In the genomic region with DNA sequence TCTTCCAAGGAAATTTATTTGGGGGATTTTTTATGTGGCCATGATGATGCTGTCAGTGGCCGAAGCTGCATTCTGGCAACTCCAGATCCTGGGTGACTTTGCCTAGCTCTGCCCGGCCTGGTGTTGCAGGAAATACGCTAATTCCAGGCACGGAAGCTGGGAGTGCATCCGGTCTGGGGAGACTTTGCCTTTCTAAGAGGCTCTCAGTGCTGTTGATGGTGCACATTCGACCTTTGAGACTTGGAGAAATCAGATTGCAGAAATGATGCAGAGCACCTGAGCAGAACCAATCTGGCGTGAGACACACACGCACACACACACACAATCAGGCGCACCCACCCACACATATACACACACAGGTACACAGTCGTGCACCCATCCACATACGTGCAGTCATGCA, we compare ENCODE assay signal across 15 cellular contexts. TPM values are rescaled to one million over a fixed set of nuclear protein-coding genes. Genes with fewer than 3 reads are reported as not detected.
DNase-seq lines count a peak whose midpoint lies in the region; ATAC-seq, FAIRE-seq and TF ChIP-seq lines count a peak whose summit lies in the region.
"Had no signal": no experiment of that assay in that cellular context is flagged by ENCODE, and none has a peak within 500 bp of the region (broad histone marks: within the 10 kb centered on the region; RNA-seq: fewer than 3 reads in every experiment).

No MANE protein-coding gene starts in this region.

- BruUV-seq in PC-3 (replicated peaks; lab: Mats Ljungman, UMichigan) = no TSS peak

- H4K5ac ChIP-seq in H1 (ENCODE audit: insufficient read length, low read depth, low read length) = no peak overlapping the region

- no peak for TF ChIP-seq EP300 in H1 (IDR thresholded peaks at IDR 0.05; ENCODE audit: borderline replicate concordance in 1 of 2, low read depth in 2 of 2, low read length in 2 of 2)

- no peak overlapping the region for H3K27ac ChIP-seq in PC-3 (ENCODE audit: low read length)
- H3K27ac ChIP-seq in H1 (ENCODE audit: low read depth, low read length) = no peak overlapping the region
- H3K27ac ChIP-seq in lower lobe of right lung = no peak overlapping the region
- peak overlapping the region in 1 of 2 donors; percentile 12 for H3K27ac ChIP-seq in small intestine (ENCODE audit: low read depth in 1 of 2, low read length in 1 of 2)
- H3K27ac ChIP-seq in thyroid gland = no peak overlapping the region
- H3K27ac ChIP-seq: BLaER1, GM23248 had no signal

- TF ChIP-seq CTCF in PC-3 (conservative IDR thresholded peaks at IDR 0.05; ENCODE audit: low read depth, low read length) (no peak), H1 (IDR thresholded peaks at IDR 0.05; ENCODE audit: control extremely low read depth in 1 of 3, insufficient read depth in 1 of 3, low read depth in 1 of 3, low read length in 3 of 3) (no peak), lower lobe of right lung (IDR thresholded peaks at IDR 0.05) (no peak), thyroid gland (IDR thresholded peaks at IDR 0.05) (no peak)

- WGBS in H1 (ENCODE audit: extremely low coverage in 1 of 2, insufficient coverage in 1 of 2, insufficient read length in 1 of 2, insufficient replicate concordance in 2 of 2, low coverage in 1 of 2, low lambda C conversion rate in 2 of 2, missing lambda C conversion rate in 1 of 2), 2 experiments = 86% methylated on average over 11 of the region's 11 CpGs; no CpG with 5 or more reads in 1 of the 2 experiments
- WGBS in small intestine, 3 donors = 21 to 59% (median 32%) methylated on average over 11 of the region's 11 CpGs
- WGBS in thyroid gland, 2 donors = 71 to 84% methylated on average over 10 to 11 of the region's 11 CpGs

- no peak overlapping the region for H3K4ac ChIP-seq in H1 (replicated peaks; ENCODE audit: insufficient read length, low read depth, low read length)

- no peak overlapping the region for H3K9ac ChIP-seq in PC-3 (ENCODE audit: low read length)
- H3K9ac ChIP-seq in H1 (replicated peaks in 1 of 4; ENCODE audit: extremely low read depth in 1 of 4, low read depth in 3 of 4, low read length in 3 of 4) = no peak overlapping the region
- H3K9ac ChIP-seq: BLaER1, GM23248 had no signal

- 0 out of 2 replicates have a peak overlapping the region, but pooled peaks have one; percentile 51 for H2AFZ ChIP-seq in PC-3 (ENCODE audit: low read length)
- H2AFZ ChIP-seq in H1 (ENCODE audit: low read length) = no peak overlapping the region
- H2AFZ ChIP-seq: GM23248 had no signal

- 0 out of 2 replicates have a peak, but pooled peaks cover 4% of the 10 kb centered on the region for H3K23me2 ChIP-seq in H1 (ENCODE audit: low read depth, low read length)

- H3K14ac ChIP-seq in H1 (ENCODE audit: insufficient read length) = no peak overlapping the region

- no peak overlapping the region for H3K56ac ChIP-seq in H1 (replicated peaks; ENCODE audit: insufficient read length, low read depth, low read length)

- no peaks in the 10 kb centered on the region for H3K27me3 ChIP-seq in PC-3 (ENCODE audit: low read length)
- peaks cover 0 to 11% (median 3%) of the 10 kb centered on the region in 4 experiments; a peak in 4 of 7 replicates for H3K27me3 ChIP-seq in H1 (replicated peaks in 1 of 4; ENCODE audit: control insufficient read depth in 3 of 4, extremely low read depth in 1 of 4, insufficient read depth in 3 of 4, low read length in 3 of 4)
- H3K27me3 ChIP-seq in lower lobe of right lung (ENCODE audit: low read depth) = peaks cover 3% of the 10 kb centered on the region
- no peaks in the 10 kb centered on the region for H3K27me3 ChIP-seq in small intestine (ENCODE audit: control insufficient read depth in 2 of 2, insufficient read depth in 2 of 2, low read length in 2 of 2)
- H3K27me3 ChIP-seq in thyroid gland = no peaks in the 10 kb centered on the region

- DNase-seq in PC-3 (no peak), H1 (ENCODE audit: low read depth in 1 of 2, low spot score in 2 of 2) (no peak), lower lobe of right lung (peak; percentile 24), small intestine (peak; percentile 94), thyroid gland (no peak), kidney glomerular epithelial cell (lab: John Stamatoyannopoulos, UW) (no peak)
- DNase-seq: 8988T, AML-193, Caco-2, DND-41, GM23248, H9 had no signal

- no peaks in the 10 kb centered on the region for H4K20me1 ChIP-seq in PC-3 (ENCODE audit: low read length)
- H4K20me1 ChIP-seq in H1 (replicated peaks in 1 of 2; ENCODE audit: control insufficient read depth in 1 of 2, insufficient read depth in 2 of 2, low read length in 2 of 2) = peaks cover 0 to 13% of the 10 kb centered on the region in 2 experiments
- H4K20me1 ChIP-seq: BLaER1 had no signal

- H2BK12ac ChIP-seq in H1 (ENCODE audit: low read depth, low read length) = peak overlapping the region; percentile 60; the same call in 1 of the 2 replicates

- CTCF ChIA-PET in PC-3 (lab: Charles Lee) (no interaction called here), H1 (lab: Charles Lee; ENCODE audit: partially characterized antibody) (interaction anchor here (0.7 to 1.4 kb wide), 4 partner anchors 8 to 49 kb away, joined by 3 to 5 read pairs (median 4); no protein-coding TSS in a partner anchor)

- H3K4me3 ChIP-seq in PC-3 (ENCODE audit: low read length) (peak overlapping the region; percentile 56; the same call in 1 of the 2 replicates), H1 (ENCODE audit: extremely low read depth in 1 of 4, insufficient read depth in 2 of 4, low read depth in 3 of 4, low read length in 4 of 4) (no peak overlapping the region), lower lobe of right lung (no peak overlapping the region), small intestine (ENCODE audit: low read depth in 1 of 2, low read length in 2 of 2) (no peak overlapping the region), thyroid gland (replicated peaks in 1 of 3) (no peak overlapping the region)
- H3K4me3 ChIP-seq: BLaER1, GM23248 had no signal

- TF ChIP-seq RAD21 in H1 (IDR thresholded peaks at IDR 0.05 in 1 of 2, conservative IDR thresholded peaks at IDR 0.05 in 1 of 2; ENCODE audit: low read depth in 2 of 2, low read length in 2 of 2) = no peak

- no peak for TF ChIP-seq POLR2A in H1 (IDR thresholded peaks at IDR 0.05; ENCODE audit: control extremely low read depth in 1 of 2, low read depth in 2 of 2, low read length in 2 of 2)
- no peak for TF ChIP-seq POLR2A in thyroid gland (IDR thresholded peaks at IDR 0.05)

- no peaks in the 10 kb centered on the region for H3K9me2 ChIP-seq in PC-3 (replicated peaks; ENCODE audit: low read length)

- no peak overlapping the region for H4K8ac ChIP-seq in H1 (ENCODE audit: extremely low read depth, insufficient read depth, low read length)

- H2BK120ac ChIP-seq in H1 (replicated peaks; ENCODE audit: low read depth, low read length) = no peak overlapping the region

- no peaks in the 10 kb centered on the region for H3K36me3 ChIP-seq in PC-3 (ENCODE audit: low read depth, low read length)
- H3K36me3 ChIP-seq in H1 (ENCODE audit: control insufficient read depth in 2 of 4, insufficient read depth in 4 of 4, low read length in 3 of 4) = no peaks in the 10 kb centered on the region; a peak in 1 of 8 replicates
- no peaks in the 10 kb centered on the region for H3K36me3 ChIP-seq in lower lobe of right lung
- no peaks in the 10 kb centered on the region for H3K36me3 ChIP-seq in small intestine (ENCODE audit: control insufficient read depth in 2 of 2, insufficient read depth in 2 of 2, low read length in 2 of 2)
- H3K36me3 ChIP-seq in thyroid gland = no peaks in the 10 kb centered on the region
- H3K36me3 ChIP-seq: BLaER1 had no signal

- no peak overlapping the region for H2BK15ac ChIP-seq in H1 (ENCODE audit: low read length)

- H2AK5ac ChIP-seq in H1 (ENCODE audit: low read depth, low read length) = no peak overlapping the region

- H3K23ac ChIP-seq in H1 (ENCODE audit: insufficient read length) = no peak overlapping the region

- peaks cover 11% of the 10 kb centered on the region; the same call in 1 of the 2 replicates for H3K4me1 ChIP-seq in PC-3 (ENCODE audit: insufficient read depth, low read length)
- peaks cover 0 to 4% (median 1%) of the 10 kb centered on the region in 4 experiments; a peak in 3 of 7 replicates for H3K4me1 ChIP-seq in H1 (replicated peaks in 1 of 4; ENCODE audit: control insufficient read depth in 3 of 4, insufficient read depth in 4 of 4, low read length in 3 of 4)
- peaks cover 2% of the 10 kb centered on the region for H3K4me1 ChIP-seq in lower lobe of right lung
- H3K4me1 ChIP-seq in small intestine (ENCODE audit: control insufficient read depth in 2 of 2, insufficient read depth in 1 of 2, low read depth in 1 of 2, low read length in 1 of 2) = no peaks in the 10 kb centered on the region
- peaks cover 0 to 4% of the 10 kb centered on the region in 2 donors for H3K4me1 ChIP-seq in thyroid gland
- H3K4me1 ChIP-seq: Caco-2 had no signal

- no peak overlapping the region for H2BK20ac ChIP-seq in H1 (ENCODE audit: low read length)

- no peak overlapping the region for H3K18ac ChIP-seq in H1 (ENCODE audit: extremely low read depth, low read length)

- no peaks in the 10 kb centered on the region for H3F3A ChIP-seq in PC-3 (ENCODE audit: low read length, unreplicated experiment)

- ATAC-seq in PC-3 (no peak), lower lobe of right lung (no peak), GM21423 (IDR thresholded peaks at IDR 0.05; ENCODE audit: unreplicated experiment) (no peak)

- H3K79me1 ChIP-seq in H1 (ENCODE audit: low read depth, low read length) = no peaks in the 10 kb centered on the region; the same call in 1 of the 2 replicates

- H3K4me2 ChIP-seq in PC-3 (ENCODE audit: low read length) = peak overlapping the region; percentile 39; the same call in 1 of the 2 replicates
- H3K4me2 ChIP-seq in H1 (ENCODE audit: insufficient read depth in 1 of 2, low read depth in 2 of 2, low read length in 2 of 2) = no peak overlapping the region
- H3K4me2 ChIP-seq: BLaER1 had no signal

- no peak for FAIRE-seq in H1 (lab: Jason Lieb, UNC)
- no peak for FAIRE-seq in small intestine (lab: Jason Lieb, UNC)

- H4K91ac ChIP-seq in H1 (replicated peaks; ENCODE audit: insufficient read length, low read length) = no peak overlapping the region

- no peaks in the 10 kb centered on the region for H3K9me3 ChIP-seq in PC-3 (ENCODE audit: low read length)
- peaks cover 9 to 10% of the 10 kb centered on the region in 2 experiments; a peak in 3 of 4 replicates for H3K9me3 ChIP-seq in H1 (ENCODE audit: insufficient read depth in 2 of 2, low read depth in 1 of 2, low read length in 1 of 2)
- H3K9me3 ChIP-seq in lower lobe of right lung = no peaks in the 10 kb centered on the region
- H3K9me3 ChIP-seq in small intestine (ENCODE audit: control insufficient read depth, low read depth) = no peaks in the 10 kb centered on the region
- H3K9me3 ChIP-seq in thyroid gland = no peaks in the 10 kb centered on the region
- H3K9me3 ChIP-seq: Caco-2 had no signal

- intact Hi-C loops in PC-3 (cut with micrococcal nuclease) = no loop called here
- intact Hi-C loops in lower lobe of right lung (cut with DNase I) = no loop called here
- intact Hi-C loops in thyroid gland (cut with DNase I) = no loop called here

- no peaks in the 10 kb centered on the region for H3K79me2 ChIP-seq in PC-3 (ENCODE audit: low read length)
- peaks cover 0 to 4% of the 10 kb centered on the region in 2 experiments; a peak in 1 of 4 replicates for H3K79me2 ChIP-seq in H1 (ENCODE audit: control insufficient read depth in 1 of 2, insufficient read depth in 2 of 2, low read length in 2 of 2)

- POLR2A ChIA-PET in PC-3 (lab: Charles Lee; ENCODE audit: unreplicated experiment) = no interaction called here
- POLR2A ChIA-PET in H1 (lab: Charles Lee; ENCODE audit: partially characterized antibody) = interaction anchor here (0.6 kb wide), 1 partner anchor 212 kb away, joined by 3 read pairs; no protein-coding TSS in a partner anchor

- no peak overlapping the region for H2BK5ac ChIP-seq in H1 (ENCODE audit: low read depth, low read length)

RNA-seq across cellular contexts. Expression of gene TMEM255B, which starts 5.9 kb away (rescaled TPM):
- total RNA-seq in PC-3 (2014; rRNA removed) = 26.9 and 35.5 TPM in 2 replicates
- 2.7 and 4.4 TPM in 2 replicates for total RNA-seq in H1 (2021; fragmentation: NEBNext Ultra II Directional; extraction: Animal tissue kit (Norgen Biotek cat#: 25700))
- 3.4 and 5.0 TPM in 2 replicates for polyA plus RNA-seq in H1 (2011; rRNA removed)
- polyA plus RNA-seq in H1 (2011; cell fraction: cytosol; rRNA removed) = 4.2 TPM
- 7.2 TPM for polyA plus RNA-seq in H1 (2011; cell fraction: nucleus; rRNA removed)
- polyA plus RNA-seq in H1 (2012, experiment 1 of 2) = 3.0 to 4.2 TPM (median 3.7 TPM) in 4 replicates
- 1.4 TPM for polyA plus RNA-seq in H1 (2012, experiment 2 of 2)
- polyA plus RNA-seq in H1 (2013, experiment 1 of 2) = 1.6 TPM
- 2.3 TPM for polyA plus RNA-seq in H1 (2013, experiment 2 of 2)
- 0.50 and 1.6 TPM in 2 replicates for polyA minus RNA-seq in H1 (2011; rRNA and poly(A)+ RNA removed)
- 2.0 TPM for polyA minus RNA-seq in H1 (2011; cell fraction: cytosol; rRNA and poly(A)+ RNA removed)
- polyA minus RNA-seq in H1 (2011; cell fraction: nucleus; rRNA and poly(A)+ RNA removed) = 2.2 TPM
- 21.5 TPM for total RNA-seq in lower lobe of right lung
- polyA plus RNA-seq in small intestine = 1 to 10 TPM in 2 of 3 donors, not detected in 1; 1.4 to 9.3 TPM
- 1 to 10 TPM; 6.1 to 9.2 (median 8.3) TPM for total RNA-seq in thyroid gland
- total RNA-seq: GM23248 had no signal
- polyA plus RNA-seq: CD8-positive, alpha-beta memory T cell had no signal

Comparison
In these comparisons a context has a peak if more than half of its experiments do, and no peak if none do; other contexts are left out.
1. DNase-seq: peak in lower lobe of right lung (single experiment) and small intestine (single experiment); none in PC-3 (single experiment), H1 (0 of 2), thyroid gland (0 of 2) and kidney glomerular epithelial cell (single experiment).